ENCODE assay signal across 9 cellular contexts in the genomic region with DNA sequence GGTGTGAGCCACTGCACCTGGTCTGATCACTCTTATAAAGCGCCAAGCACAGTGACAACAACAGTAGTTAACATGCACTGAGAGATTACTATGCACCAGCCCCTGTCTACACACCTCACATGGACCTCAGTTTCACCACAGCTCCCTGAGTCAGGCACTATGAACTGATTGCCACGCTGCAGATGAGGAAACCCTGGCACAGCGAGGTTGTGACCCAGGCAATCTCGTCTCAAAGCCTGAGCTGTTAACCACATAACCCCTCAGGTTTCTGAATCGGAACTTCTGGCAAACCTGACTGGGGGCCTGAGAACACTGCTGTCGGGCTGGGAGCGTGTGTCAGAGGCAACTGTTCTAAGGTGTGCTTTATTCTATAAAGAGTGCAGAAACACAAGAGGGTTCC. TPM values are rescaled to one million over a fixed set of nuclear protein-coding genes. Genes with fewer than 3 reads are reported as not detected.
DNase-seq lines count a peak whose midpoint lies in the region; ATAC-seq and TF ChIP-seq lines count a peak whose summit lies in the region.
"Had no signal": no experiment of that assay in that cellular context is flagged by ENCODE, and none has a peak within 500 bp of the region (broad histone marks: within the 10 kb centered on the region; RNA-seq: fewer than 3 reads in every experiment).

No MANE protein-coding gene starts in this region.

- peak; percentile 53 for DNase-seq in ELR (ENCODE audit: low read depth)
- peak; percentile 86 for DNase-seq in activated CD8-positive, alpha-beta T cell treated with anti-CD3 and anti-CD28 coated beads for 36 hours
- peak; percentile 45 to 47 (median 47) for DNase-seq in effector memory CD8-positive, alpha-beta T cell
- DNase-seq in stimulated activated CD4-positive, alpha-beta T cell treated with anti-CD3 and anti-CD28 coated beads, Interleukin-4, amount 100 ng/mL, for 1 hour, result peak; percentile 32
- DNase-seq: retina had no signal

- peaks cover 23% of the 10 kb centered on the region for H3K36me3 Mint-ChIP-seq in activated CD8-positive, alpha-beta T cell treated with anti-CD3 and anti-CD28 coated beads for 36 hours (ENCODE audit: low read depth)
- peaks cover 23% of the 10 kb centered on the region for H3K36me3 Mint-ChIP-seq in effector memory CD8-positive, alpha-beta T cell (ENCODE audit: insufficient read depth)

- H3K27me3 Mint-ChIP-seq in activated CD8-positive, alpha-beta T cell treated with anti-CD3 and anti-CD28 coated beads for 36 hours, result no peaks in the 10 kb centered on the region
- H3K27me3 Mint-ChIP-seq in effector memory CD8-positive, alpha-beta T cell, result no peaks in the 10 kb centered on the region

- peaks cover 41% of the 10 kb centered on the region for H3K4me1 Mint-ChIP-seq in activated CD8-positive, alpha-beta T cell treated with anti-CD3 and anti-CD28 coated beads for 36 hours (ENCODE audit: low read depth)
- peaks cover 31 to 35% of the 10 kb centered on the region in 2 donors for H3K4me1 Mint-ChIP-seq in effector memory CD8-positive, alpha-beta T cell (ENCODE audit: low read depth in 2 of 2)

- TF ChIP-seq CTCF in activated CD8-positive, alpha-beta T cell treated with anti-CD3 and anti-CD28 coated beads for 36 hours (IDR thresholded peaks at IDR 0.05), result no peak

- no peaks in the 10 kb centered on the region for H3K9me3 Mint-ChIP-seq in activated CD8-positive, alpha-beta T cell treated with anti-CD3 and anti-CD28 coated beads for 36 hours
- no peaks in the 10 kb centered on the region for H3K9me3 Mint-ChIP-seq in effector memory CD8-positive, alpha-beta T cell

- peak overlapping the region; percentile 21 for H3K27ac Mint-ChIP-seq in activated CD8-positive, alpha-beta T cell treated with anti-CD3 and anti-CD28 coated beads for 36 hours
- peak overlapping the region; percentile 13 to 86 for H3K27ac Mint-ChIP-seq in effector memory CD8-positive, alpha-beta T cell

- CTCF ChIA-PET in activated CD8-positive, alpha-beta T cell treated with anti-CD3 and anti-CD28 coated beads for 36 hours (lab: Charles Lee), result interaction anchor here (0.6 to 4.5 kb wide), 8 partner anchors 28 to 136 kb away, joined by 3 to 23 read pairs (median 4); no protein-coding TSS in a partner anchor

- no peak overlapping the region for H3K4me3 Mint-ChIP-seq in activated CD8-positive, alpha-beta T cell treated with anti-CD3 and anti-CD28 coated beads for 36 hours
- peak overlapping the region; percentile 63 to 67 for H3K4me3 Mint-ChIP-seq in effector memory CD8-positive, alpha-beta T cell

- POLR2A ChIA-PET in activated CD8-positive, alpha-beta T cell treated with anti-CD3 and anti-CD28 coated beads for 36 hours (lab: Charles Lee), result interaction anchor here (0.8 to 1.0 kb wide), 3 partner anchors 62 to 70 kb away, joined by 3 read pairs; no protein-coding TSS in a partner anchor

- intact Hi-C loops in activated CD8-positive, alpha-beta T cell treated with anti-CD3 and anti-CD28 coated beads for 36 hours (cut with micrococcal nuclease), result no loop called here

- ATAC-seq in activated CD8-positive, alpha-beta T cell treated with anti-CD3 and anti-CD28 coated beads for 36 hours, result peak; percentile 91
- ATAC-seq in effector memory CD8-positive, alpha-beta T cell (replicated peaks), result peak; percentile 95
- ATAC-seq in GM19023 (IDR thresholded peaks at IDR 0.05; ENCODE audit: unreplicated experiment) (no peak), HG03521 (IDR thresholded peaks at IDR 0.05; ENCODE audit: unreplicated experiment) (no peak), GM18870 (IDR thresholded peaks at IDR 0.05; ENCODE audit: unreplicated experiment) (no peak), GM19035 (IDR thresholded peaks at IDR 0.05; ENCODE audit: unreplicated experiment) (no peak)

RNA-seq across cellular contexts. Expression of gene FSCN1, which starts 38.1 kb away (rescaled TPM):
- 10 to 100 TPM; 24.5 to 25.2 TPM for total RNA-seq in activated CD8-positive, alpha-beta T cell treated with anti-CD3 and anti-CD28 coated beads for 36 hours

Comparison
In these comparisons a context has a peak if more than half of its experiments do, and no peak if none do; other contexts are left out.
1. DNase-seq: peak in every context shown above with its lines; median percentile 86 in activated CD8-positive, alpha-beta T cell treated with anti-CD3 and anti-CD28 coated beads for 36 hours; 53 in ELR; 47 in effector memory CD8-positive, alpha-beta T cell; 32 in stimulated activated CD4-positive, alpha-beta T cell treated with anti-CD3 and anti-CD28 coated beads, Interleukin-4, amount 100 ng/mL, for 1 hour.
2. ATAC-seq: peak in activated CD8-positive, alpha-beta T cell treated with anti-CD3 and anti-CD28 coated beads for 36 hours (single experiment) and effector memory CD8-positive, alpha-beta T cell (single experiment); none in GM19023 (single experiment), HG03521 (single experiment), GM18870 (single experiment) and GM19035 (single experiment).